Comparison of ENCODE assay signal across 22 cellular contexts in genomic region chr11:9143726-9144125, GRCh38. TPM values are rescaled to one million over a fixed set of nuclear protein-coding genes. Genes with fewer than 3 reads are reported as not detected.
DNase-seq lines count a peak whose midpoint lies in the region; ATAC-seq and TF ChIP-seq lines count a peak whose summit lies in the region.
"Had no signal": no experiment of that assay in that cellular context is flagged by ENCODE, and none has a peak within 500 bp of the region (broad histone marks: within the 10 kb centered on the region; RNA-seq: fewer than 3 reads in every experiment).

No MANE protein-coding gene starts in this region.

- ATAC-seq in PC-3 (peak; percentile 18; the same call in 1 of the 2 replicates), GM23338 (no peak), HG02588 (IDR thresholded peaks at IDR 0.05; ENCODE audit: unreplicated experiment) (no peak)

- H3K4me3 ChIP-seq in PC-3 (ENCODE audit: low read length) (no peak overlapping the region), dorsolateral prefrontal cortex (no peak overlapping the region), stomach smooth muscle (ENCODE audit: low read length in 2 of 2) (no peak overlapping the region), GM23338 (no peak overlapping the region)

- BruUV-seq in PC-3 (replicated peaks; lab: Mats Ljungman, UMichigan), result no TSS peak

- H3K9me3 ChIP-seq in PC-3 (ENCODE audit: low read length) (no peaks in the 10 kb centered on the region), stomach smooth muscle (ENCODE audit: control insufficient read depth in 2 of 2, low read length in 2 of 2) (no peaks in the 10 kb centered on the region)
- H3K9me3 ChIP-seq: BE2C, SK-N-SH had no signal

- no peak overlapping the region for H2AFZ ChIP-seq in PC-3 (ENCODE audit: low read length)
- no peak overlapping the region for H2AFZ ChIP-seq in GM23338

- H3F3A ChIP-seq in PC-3 (ENCODE audit: low read length, unreplicated experiment) (no peaks in the 10 kb centered on the region), GM23338 (replicated peaks; ENCODE audit: low read depth) (0 out of 2 replicates have a peak, but pooled peaks cover 4% of the 10 kb centered on the region)

- H3K4me3 Mint-ChIP-seq in activated naive CD4-positive, alpha-beta T cell treated with anti-CD3 and anti-CD28 coated beads for 36 hours, result no peak overlapping the region
- H3K4me3 Mint-ChIP-seq in GM23338, result no peak overlapping the region
- H3K4me3 Mint-ChIP-seq: CD4-positive, CD25-positive, alpha-beta regulatory T cell had no signal

- H3K79me2 ChIP-seq in PC-3 (ENCODE audit: low read length) (no peaks in the 10 kb centered on the region), GM23338 (replicated peaks; ENCODE audit: insufficient read depth) (no peaks in the 10 kb centered on the region)

- no peaks in the 10 kb centered on the region for H3K9me3 Mint-ChIP-seq in activated naive CD4-positive, alpha-beta T cell treated with anti-CD3 and anti-CD28 coated beads for 36 hours
- H3K9me3 Mint-ChIP-seq in GM23338, result no peaks in the 10 kb centered on the region

- no peak for DNase-seq in activated naive CD4-positive, alpha-beta T cell treated with anti-CD3 and anti-CD28 coated beads for 36 hours
- DNase-seq in activated naive CD4-positive, alpha-beta T cell (lab: John Stamatoyannopoulos, UW), result no peak
- no peak for DNase-seq in PC-3
- peak in 1 of 10 donors; percentile 8 for DNase-seq in dorsolateral prefrontal cortex
- DNase-seq in medulla oblongata (ENCODE audit: extremely low spot score), result no peak
- no peak for DNase-seq in GM23338 (ENCODE audit: low spot score)
- DNase-seq: 8988T; BE2C; CD4-positive, CD25-positive, alpha-beta regulatory T cell; COR-L47; IMR-90; NCI-H1048; NCI-H146; NCI-H2029 treated with DMSO at 0.1 percent for 48 hours; NCI-H510A; NCI-H774; RPMI8226; SHP77 treated with DMSO at 0.1 percent for 48 hours; SK-N-SH had no signal

- H3K4me1 ChIP-seq in PC-3 (ENCODE audit: insufficient read depth, low read length) (peaks cover 21% of the 10 kb centered on the region), stomach smooth muscle (ENCODE audit: control insufficient read depth, insufficient read depth, low read length) (peaks cover 24% of the 10 kb centered on the region), GM23338 (ENCODE audit: insufficient read depth) (0 out of 2 replicates have a peak, but pooled peaks cover under 1% of the 10 kb centered on the region)
- H3K4me1 ChIP-seq: BE2C had no signal

- no peaks in the 10 kb centered on the region for H3K27me3 ChIP-seq in PC-3 (ENCODE audit: low read length)
- no peaks in the 10 kb centered on the region for H3K27me3 ChIP-seq in dorsolateral prefrontal cortex
- no peaks in the 10 kb centered on the region for H3K27me3 ChIP-seq in stomach smooth muscle (ENCODE audit: control insufficient read depth in 1 of 2, insufficient read depth in 2 of 2, low read length in 2 of 2)
- no peaks in the 10 kb centered on the region for H3K27me3 ChIP-seq in GM23338 (ENCODE audit: insufficient read depth)
- H3K27me3 ChIP-seq: BE2C had no signal

- POLR2A ChIA-PET in PC-3 (lab: Charles Lee; ENCODE audit: unreplicated experiment), result no interaction called here

- H3K4me1 Mint-ChIP-seq in activated naive CD4-positive, alpha-beta T cell treated with anti-CD3 and anti-CD28 coated beads for 36 hours (ENCODE audit: low read depth), result peaks cover 34% of the 10 kb centered on the region
- H3K4me1 Mint-ChIP-seq in GM23338, result no peaks in the 10 kb centered on the region
- H3K4me1 Mint-ChIP-seq: CD4-positive, CD25-positive, alpha-beta regulatory T cell had no signal

- H3K4me2 ChIP-seq in PC-3 (ENCODE audit: low read length) (no peak overlapping the region), GM23338 (no peak overlapping the region)
- H3K4me2 ChIP-seq: SK-N-SH had no signal

- no peaks in the 10 kb centered on the region for H4K20me1 ChIP-seq in PC-3 (ENCODE audit: low read length)
- H4K20me1 ChIP-seq in GM23338 (replicated peaks; ENCODE audit: insufficient read depth), result no peaks in the 10 kb centered on the region; the same call in 1 of the 2 replicates

- H3K9me2 ChIP-seq in PC-3 (replicated peaks; ENCODE audit: low read length), result no peaks in the 10 kb centered on the region
- H3K9me2 ChIP-seq in GM23338 (ENCODE audit: insufficient read depth), result no peaks in the 10 kb centered on the region
- H3K9me2 ChIP-seq: SK-N-SH had no signal

- H3K27ac Mint-ChIP-seq in activated naive CD4-positive, alpha-beta T cell treated with anti-CD3 and anti-CD28 coated beads for 36 hours, result peak overlapping the region; percentile 46
- no peak overlapping the region for H3K27ac Mint-ChIP-seq in GM23338
- H3K27ac Mint-ChIP-seq: CD4-positive, CD25-positive, alpha-beta regulatory T cell had no signal

- H3K36me3 ChIP-seq in PC-3 (ENCODE audit: low read depth, low read length) (peaks cover 35% of the 10 kb centered on the region), stomach smooth muscle (ENCODE audit: control insufficient read depth in 2 of 2, insufficient read depth in 2 of 2, low read length in 2 of 2) (peaks cover 63 to 68% of the 10 kb centered on the region in 2 donors), GM23338 (ENCODE audit: insufficient read depth) (peaks cover 40% of the 10 kb centered on the region)

- peaks cover 24% of the 10 kb centered on the region for H3K36me3 Mint-ChIP-seq in activated naive CD4-positive, alpha-beta T cell treated with anti-CD3 and anti-CD28 coated beads for 36 hours (ENCODE audit: low read depth)
- peaks cover 65% of the 10 kb centered on the region for H3K36me3 Mint-ChIP-seq in GM23338 (ENCODE audit: low read depth)

- H3K9ac ChIP-seq in PC-3 (ENCODE audit: low read length), result no peak overlapping the region
- no peak overlapping the region for H3K9ac ChIP-seq in stomach smooth muscle (ENCODE audit: low read length in 2 of 2)
- H3K9ac ChIP-seq: SK-N-SH had no signal

- CTCF ChIA-PET in activated naive CD4-positive, alpha-beta T cell treated with anti-CD3 and anti-CD28 coated beads for 36 hours (lab: Charles Lee), result interaction anchor here (0.6 kb wide), 1 partner anchor 25 kb away, joined by 4 read pairs; no protein-coding TSS in a partner anchor
- CTCF ChIA-PET in PC-3 (lab: Charles Lee), result interaction anchor here (0.6 kb wide), 1 partner anchor 128 kb away, joined by 3 read pairs; no protein-coding TSS in a partner anchor

- H3K27ac ChIP-seq in PC-3 (ENCODE audit: low read length) (no peak overlapping the region), dorsolateral prefrontal cortex (peak overlapping the region in 49 of 59 donors; percentile 6 to 93 (median 82)), stomach smooth muscle (ENCODE audit: low read length) (peak overlapping the region; percentile 77), GM23338 (ENCODE audit: low read depth) (no peak overlapping the region)
- H3K27ac ChIP-seq: HL-60 had no signal

- TF ChIP-seq CTCF in PC-3 (conservative IDR thresholded peaks at IDR 0.05; ENCODE audit: low read depth, low read length) (no peak), dorsolateral prefrontal cortex (IDR thresholded peaks at IDR 0.05 in 54 of 56, conservative IDR thresholded peaks at IDR 0.05 in 2 of 56; ENCODE audit: low read depth in 1 of 56, partially characterized antibody in 56 of 56) (no peak), GM23338 (conservative IDR thresholded peaks at IDR 0.05; ENCODE audit: low read depth in 2 of 2) (no peak)

- no peaks in the 10 kb centered on the region for H3K27me3 Mint-ChIP-seq in activated naive CD4-positive, alpha-beta T cell treated with anti-CD3 and anti-CD28 coated beads for 36 hours (ENCODE audit: low read depth)
- H3K27me3 Mint-ChIP-seq in GM23338 (ENCODE audit: insufficient read depth, low read depth, poor library complexity), result peaks cover 2% of the 10 kb centered on the region
- H3K27me3 Mint-ChIP-seq: CD4-positive, CD25-positive, alpha-beta regulatory T cell had no signal

- intact Hi-C loops in activated naive CD4-positive, alpha-beta T cell treated with anti-CD3 and anti-CD28 coated beads for 36 hours (cut with micrococcal nuclease), result no loop called here
- intact Hi-C loops in PC-3 (cut with micrococcal nuclease) (no loop called here), dorsolateral prefrontal cortex (cut with DNase I) (loop anchor here in 1 of 2 donors (5.0 to 10.0 kb wide), 4 partner anchors 124 to 459 kb away; partner anchors contain the start of genes DENND5A, IPO7, RPL27A and TRIM66)

TF ChIP-seq in GM23338, 12 proteins besides CTCF, POLR2A, EP300 and RAD21 (continues in another document):
- TF ChIP-seq ZNF114 (CRISPR knock-in tag; IDR thresholded peaks at IDR 0.05) (no peak), NANOG (IDR thresholded peaks at IDR 0.05; ENCODE audit: borderline replicate concordance) (no peak), EZH2phosphoT487 (IDR thresholded peaks at IDR 0.05; ENCODE audit: unreplicated experiment) (no peak), EZH2 (IDR thresholded peaks at IDR 0.05; ENCODE audit: low read depth, unreplicated experiment) (no peak), CREB1 (CRISPR knock-in tag; IDR thresholded peaks at IDR 0.05; ENCODE audit: low read depth) (no peak)
- TF ChIP-seq, protein P1, sequence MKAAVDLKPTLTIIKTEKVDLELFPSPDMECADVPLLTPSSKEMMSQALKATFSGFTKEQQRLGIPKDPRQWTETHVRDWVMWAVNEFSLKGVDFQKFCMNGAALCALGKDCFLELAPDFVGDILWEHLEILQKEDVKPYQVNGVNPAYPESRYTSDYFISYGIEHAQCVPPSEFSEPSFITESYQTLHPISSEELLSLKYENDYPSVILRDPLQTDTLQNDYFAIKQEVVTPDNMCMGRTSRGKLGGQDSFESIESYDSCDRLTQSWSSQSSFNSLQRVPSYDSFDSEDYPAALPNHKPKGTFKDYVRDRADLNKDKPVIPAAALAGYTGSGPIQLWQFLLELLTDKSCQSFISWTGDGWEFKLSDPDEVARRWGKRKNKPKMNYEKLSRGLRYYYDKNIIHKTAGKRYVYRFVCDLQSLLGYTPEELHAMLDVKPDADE (IDR thresholded peaks at IDR 0.05), result no peak

RNA-seq across cellular contexts. Expression of gene SCUBE2, which starts 52.3 kb away (rescaled TPM):
- under 1 TPM; 0.17 to 0.31 TPM for total RNA-seq in activated naive CD4-positive, alpha-beta T cell treated with anti-CD3 and anti-CD28 coated beads for 36 hours
- total RNA-seq in PC-3 (2014; rRNA removed) (0.18 TPM in 1 of 2 replicates, not detected in the other), dorsolateral prefrontal cortex (10 to 100 TPM in 4 of 120 experiments, 1 to 10 TPM in 116; 2.1 to 11.6 (median 4.9) TPM)
- 0.63 TPM in 1 of 2 replicates, not detected in the other for total RNA-seq in GM23338 (2014; rRNA removed; shearing (Covaris generic))
- 0.47 and 1.2 TPM in 2 replicates for polyA plus RNA-seq in GM23338 (2016; fragmentation: Nextera tagmentation; extraction: Ambion mirVana)
- total RNA-seq: CD4-positive, CD25-positive, alpha-beta regulatory T cell had no signal
- polyA plus RNA-seq: CD4-positive, CD25-positive, alpha-beta regulatory T cell had no signal

Comparison
In these comparisons a context has a peak if more than half of its experiments do, and no peak if none do; other contexts are left out.
1. H3K27ac ChIP-seq: peak in dorsolateral prefrontal cortex (49 of 59) and stomach smooth muscle (single experiment); none in PC-3 (single experiment) and GM23338 (single experiment).